1 cellular context compared by ENCODE assay signal in the genomic region with DNA sequence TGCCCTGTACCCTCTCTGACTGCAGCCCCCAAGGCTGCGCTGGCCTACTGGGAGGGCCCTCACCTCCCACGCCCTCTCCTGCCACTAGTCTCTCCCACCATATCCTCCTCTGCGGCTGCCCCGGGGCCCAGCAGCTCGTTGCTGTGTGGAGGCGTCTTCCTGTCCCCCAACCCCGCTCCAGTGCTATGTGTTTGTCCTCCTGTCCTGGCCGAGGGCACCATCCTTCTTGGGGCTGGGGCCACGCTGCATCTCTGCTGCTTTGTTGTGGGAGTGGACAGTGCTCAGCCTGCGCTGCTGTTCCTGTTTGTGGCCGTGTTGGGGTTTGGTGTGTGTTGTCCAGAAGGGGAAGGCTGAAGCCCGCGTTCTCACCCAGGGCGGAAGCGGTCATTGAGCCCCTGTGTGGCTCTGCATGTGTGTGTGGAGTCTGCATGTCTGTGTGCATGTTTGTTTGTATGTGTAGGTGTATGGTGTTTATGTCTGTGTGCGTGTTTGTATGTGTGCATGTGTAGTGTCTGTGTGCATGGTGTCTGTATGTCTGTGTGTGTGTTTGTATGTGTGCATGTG.
TF ChIP-seq lines count a peak whose summit lies in the region.

No MANE protein-coding gene starts in this region.

TF ChIP-seq in IMR-90, 13 proteins besides CTCF, POLR2A, EP300 and RAD21:
- TF ChIP-seq MAZ (IDR thresholded peaks at IDR 0.05; ENCODE audit: borderline replicate concordance, low read depth, low read length) (no peak), RCOR1 (IDR thresholded peaks at IDR 0.05; ENCODE audit: insufficient replicate concordance, low read length) (no peak), RFX5 (IDR thresholded peaks at IDR 0.05; ENCODE audit: low read depth, low read length) (no peak), MXI1 (IDR thresholded peaks at IDR 0.05; ENCODE audit: borderline replicate concordance, low read depth, low read length) (no peak), FOS (IDR thresholded peaks at IDR 0.05; ENCODE audit: low read depth, low read length) (no peak), BHLHE40 (IDR thresholded peaks at IDR 0.05; ENCODE audit: low read depth, low read length) (no peak), CHD1 (IDR thresholded peaks at IDR 0.05; ENCODE audit: low read depth, low read length) (no peak), SMC3 (IDR thresholded peaks at IDR 0.05; ENCODE audit: low read depth, low read length) (no peak)
- TF ChIP-seq, protein P1, sequence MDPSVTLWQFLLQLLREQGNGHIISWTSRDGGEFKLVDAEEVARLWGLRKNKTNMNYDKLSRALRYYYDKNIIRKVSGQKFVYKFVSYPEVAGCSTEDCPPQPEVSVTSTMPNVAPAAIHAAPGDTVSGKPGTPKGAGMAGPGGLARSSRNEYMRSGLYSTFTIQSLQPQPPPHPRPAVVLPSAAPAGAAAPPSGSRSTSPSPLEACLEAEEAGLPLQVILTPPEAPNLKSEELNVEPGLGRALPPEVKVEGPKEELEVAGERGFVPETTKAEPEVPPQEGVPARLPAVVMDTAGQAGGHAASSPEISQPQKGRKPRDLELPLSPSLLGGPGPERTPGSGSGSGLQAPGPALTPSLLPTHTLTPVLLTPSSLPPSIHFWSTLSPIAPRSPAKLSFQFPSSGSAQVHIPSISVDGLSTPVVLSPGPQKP (IDR thresholded peaks at IDR 0.05; ENCODE audit: borderline replicate concordance, low read depth, low read length) = no peak
- TF ChIP-seq, protein P2, sequence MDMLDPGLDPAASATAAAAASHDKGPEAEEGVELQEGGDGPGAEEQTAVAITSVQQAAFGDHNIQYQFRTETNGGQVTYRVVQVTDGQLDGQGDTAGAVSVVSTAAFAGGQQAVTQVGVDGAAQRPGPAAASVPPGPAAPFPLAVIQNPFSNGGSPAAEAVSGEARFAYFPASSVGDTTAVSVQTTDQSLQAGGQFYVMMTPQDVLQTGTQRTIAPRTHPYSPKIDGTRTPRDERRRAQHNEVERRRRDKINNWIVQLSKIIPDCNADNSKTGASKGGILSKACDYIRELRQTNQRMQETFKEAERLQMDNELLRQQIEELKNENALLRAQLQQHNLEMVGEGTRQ (IDR thresholded peaks at IDR 0.05; ENCODE audit: low read depth, low read length) = no peak
TF ChIP-seq in IMR-90: peak in this region for 0.
